In the genomic region with DNA sequence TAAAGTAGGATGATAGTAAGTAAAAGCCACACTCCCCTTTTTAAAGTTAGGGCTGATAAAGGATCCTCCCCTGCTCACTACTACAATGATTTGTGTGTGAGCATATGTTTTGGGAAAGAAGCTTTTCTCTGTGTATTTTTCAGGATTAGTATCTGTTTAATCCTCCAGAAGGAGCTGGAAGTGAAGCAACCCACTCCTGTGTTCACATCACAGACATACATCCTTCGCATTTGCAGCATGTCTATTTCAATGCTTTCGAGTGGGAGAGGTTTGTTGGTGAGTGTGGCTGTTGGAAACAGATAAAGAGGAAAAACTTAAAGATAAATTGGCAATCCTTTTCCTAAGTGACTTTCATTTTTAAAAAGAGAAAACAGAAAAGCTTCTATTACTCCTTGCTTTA, we compare ENCODE assay signal across 16 cellular contexts. TPM values are rescaled to one million over a fixed set of nuclear protein-coding genes. Genes with fewer than 3 reads are reported as not detected.
DNase-seq lines count a peak whose midpoint lies in the region; ATAC-seq, FAIRE-seq and TF ChIP-seq lines count a peak whose summit lies in the region.
"Had no signal": no experiment of that assay in that cellular context is flagged by ENCODE, and none has a peak within 500 bp of the region (broad histone marks: within the 10 kb centered on the region; RNA-seq: fewer than 3 reads in every experiment).

No MANE protein-coding gene starts in this region.

- peak; percentile 61 for DNase-seq in NCI-H82 treated with DMSO at 0.1 percent for 48 hours (lab: John Stamatoyannopoulos, UW; ENCODE audit: unreplicated experiment)
- DNase-seq in bronchial epithelial cell (ENCODE audit: low read depth) = peak; percentile 3
- DNase-seq in fibroblast of the aortic adventitia (ENCODE audit: low read depth) = peak; percentile 2
- no peak for DNase-seq in GM03348 (ENCODE audit: low spot score)
- DNase-seq in activated T-cell treated with anti-CD3 and anti-CD28 coated beads, Interleukin-2, amount 50 U/mL, for 1 hour = no peak
- DNase-seq in lower lobe of right lung = no peak
- DNase-seq in omental fat pad (ENCODE audit: low spot score) = no peak
- DNase-seq: CD4-positive, CD25-positive, alpha-beta regulatory T cell; KG1; NCI-H1436; NCI-H2029 treated with DMSO at 0.1 percent for 48 hours; NCI-H2171 treated with DMSO at 0.1 percent for 48 hours; NCI-H446 treated with DMSO at 0.1 percent for 48 hours; NCI-H748 treated with DMSO at 0.1 percent for 48 hours had no signal

- ATAC-seq in lower lobe of right lung = no peak
- no peak for ATAC-seq in omental fat pad (ENCODE audit: low FRiP score)

- intact Hi-C loops in lower lobe of right lung (cut with DNase I) = no loop called here

- H3K27me3 ChIP-seq in bronchial epithelial cell (ENCODE audit: control insufficient read depth, insufficient read depth, low read length) (no peaks in the 10 kb centered on the region), lower lobe of right lung (ENCODE audit: low read depth) (no peaks in the 10 kb centered on the region)

- no peak for TF ChIP-seq CTCF in bronchial epithelial cell (IDR thresholded peaks at IDR 0.05; ENCODE audit: insufficient read depth, low read length, severe bottlenecking)
- no peak for TF ChIP-seq CTCF in fibroblast of the aortic adventitia (IDR thresholded peaks at IDR 0.05; ENCODE audit: insufficient read depth, low read length)
- TF ChIP-seq CTCF in lower lobe of right lung (IDR thresholded peaks at IDR 0.05) = no peak
- no peak for TF ChIP-seq CTCF in omental fat pad (IDR thresholded peaks at IDR 0.05)

- no peak for FAIRE-seq in bronchial epithelial cell (lab: Jason Lieb, UNC)

- H3K36me3 ChIP-seq in bronchial epithelial cell (ENCODE audit: control insufficient read depth, insufficient read depth, low read length) = no peaks in the 10 kb centered on the region
- no peaks in the 10 kb centered on the region for H3K36me3 ChIP-seq in lower lobe of right lung
- H3K36me3 ChIP-seq: HAP-1 had no signal

- H3K4me1 ChIP-seq in lower lobe of right lung = no peaks in the 10 kb centered on the region
- H3K4me1 ChIP-seq: HAP-1 had no signal

- no peak overlapping the region for H3K27ac ChIP-seq in lower lobe of right lung

- H3K4me3 ChIP-seq in bronchial epithelial cell (ENCODE audit: low read depth, low read length) (no peak overlapping the region), fibroblast of the aortic adventitia (ENCODE audit: low read depth, low read length) (no peak overlapping the region), lower lobe of right lung (no peak overlapping the region)
- H3K4me3 ChIP-seq: HAP-1 had no signal

- H3K9me3 ChIP-seq in lower lobe of right lung = no peaks in the 10 kb centered on the region
- H3K9me3 ChIP-seq: HAP-1 had no signal

RNA-seq across cellular contexts. Expression of a gene that starts 31.6 kb away (rescaled TPM):
- 2.9 and 4.7 TPM in 2 replicates for total RNA-seq in bronchial epithelial cell
- total RNA-seq in fibroblast of the aortic adventitia (ENCODE audit: low replicate concordance) = 7.8 and 38.1 TPM in 2 replicates
- total RNA-seq in lower lobe of right lung = 0.59 TPM
- total RNA-seq in omental fat pad = 1 to 10 TPM in 3 of 4 donors, under 1 TPM in 1; 0.47 to 7.4 (median 3.0) TPM
- total RNA-seq: B cell; CD4-positive, CD25-positive, alpha-beta regulatory T cell had no signal

Comparison
In these comparisons a context has a peak if more than half of its experiments do, and no peak if none do; other contexts are left out.
1. DNase-seq: peak in NCI-H82 treated with DMSO at 0.1 percent for 48 hours (single experiment), bronchial epithelial cell (single experiment) and fibroblast of the aortic adventitia (single experiment); none in GM03348 (single experiment), activated T-cell treated with anti-CD3 and anti-CD28 coated beads, Interleukin-2, amount 50 U/mL, for 1 hour (single experiment), lower lobe of right lung (single experiment) and omental fat pad (single experiment).